Comparison of ENCODE assay signal across 24 cellular contexts in genomic region chr12:78891646-78892353, GRCh38. TPM values are rescaled to one million over a fixed set of nuclear protein-coding genes. Genes with fewer than 3 reads are reported as not detected.
"Had no signal": no experiment of that assay in that cellular context is flagged by ENCODE, and none has a peak within 500 bp of the region (broad histone marks: within the 10 kb centered on the region; RNA-seq: fewer than 3 reads in every experiment).

No MANE protein-coding gene starts in this region.

- H3K36me3 Mint-ChIP-seq: activated naive CD4-positive, alpha-beta T cell treated with anti-CD3 and anti-CD28 coated beads, Interleukin-2, amount 50 U/mL, for 72 hours; naive thymus-derived CD4-positive, alpha-beta T cell; neural progenitor cell; stimulated activated effector memory CD8-positive, alpha-beta T cell treated with anti-CD3 and anti-CD28 coated beads, Interleukin-12 subunit alpha, Interleukin-12 subunit beta, amount 100 ng/mL, for 72 hours had no signal

- H3K4me3 Mint-ChIP-seq: activated CD4-positive, alpha-beta T cell treated with anti-CD3 and anti-CD28 coated beads, Interleukin-2, amount 10 ng/mL, durations not matched to agents 24 days and 14 days; activated CD8-positive, alpha-beta T cell treated with anti-CD3 and anti-CD28 coated beads for 36 hours; activated T-helper 17 cell treated with anti-CD3 and anti-CD28 coated beads, Interleukin-2, amount 50 U/mL, for 72 hours; naive thymus-derived CD4-positive, alpha-beta T cell; neural progenitor cell; stimulated activated effector memory CD8-positive, alpha-beta T cell treated with anti-CD3 and anti-CD28 coated beads, Interleukin-12 subunit alpha, Interleukin-12 subunit beta, amount 100 ng/mL, for 72 hours had no signal

- H3K4me1 ChIP-seq: foreskin keratinocyte, left ventricle myocardium inferior, neural progenitor cell, right lobe of liver, stomach, transverse colon had no signal

- H3K9me3 ChIP-seq: left ventricle myocardium inferior, right lobe of liver, stomach, transverse colon had no signal

- DNase-seq: activated CD4-positive, alpha-beta T cell treated with anti-CD3 and anti-CD28 coated beads, Interleukin-2, amount 10 ng/mL, durations not matched to agents 24 days and 14 days; activated CD8-positive, alpha-beta T cell treated with anti-CD3 and anti-CD28 coated beads for 36 hours; aorta; brain microvascular endothelial cell; caudate nucleus; dermis blood vessel endothelial cell; effector CD8-positive, alpha-beta T cell; foreskin keratinocyte; hippocampal formation; kidney glomerular epithelial cell; left ventricle myocardium inferior; naive thymus-derived CD4-positive, alpha-beta T cell; posterior cingulate gyrus; right lobe of liver; stimulated activated CD4-positive, alpha-beta T cell treated with anti-CD3 and anti-CD28 coated beads, Interleukin-2, amount 100 ng/mL, for 24 hours; stomach; transverse colon had no signal

- H3K9ac ChIP-seq: neural progenitor cell had no signal

- ATAC-seq: activated CD4-positive, CD25-positive, alpha-beta regulatory T cell treated with anti-CD3 and anti-CD28 coated beads, Interleukin-2, amount 50 U/mL, for 24 hours; activated CD8-positive, alpha-beta T cell treated with anti-CD3 and anti-CD28 coated beads for 36 hours; activated naive CD4-positive, alpha-beta T cell treated with anti-CD3 and anti-CD28 coated beads, Interleukin-2, amount 50 U/mL, for 72 hours; activated T-helper 17 cell treated with anti-CD3 and anti-CD28 coated beads, Interleukin-2, amount 50 U/mL, for 72 hours; foreskin keratinocyte; naive thymus-derived CD4-positive, alpha-beta T cell; right lobe of liver; stimulated activated effector memory CD8-positive, alpha-beta T cell treated with anti-CD3 and anti-CD28 coated beads, Interleukin-12 subunit alpha, Interleukin-12 subunit beta, amount 100 ng/mL, for 72 hours had no signal

- H3K4me2 ChIP-seq: neural progenitor cell had no signal

- H3K27me3 ChIP-seq: brain microvascular endothelial cell, foreskin keratinocyte, neural progenitor cell, right lobe of liver, stomach, transverse colon had no signal

- FAIRE-seq: urothelium cell line had no signal

- H3K4me1 Mint-ChIP-seq: activated CD4-positive, alpha-beta T cell treated with anti-CD3 and anti-CD28 coated beads, Interleukin-2, amount 10 ng/mL, durations not matched to agents 24 days and 14 days; activated T-helper 17 cell treated with anti-CD3 and anti-CD28 coated beads, Interleukin-2, amount 50 U/mL, for 72 hours; naive thymus-derived CD4-positive, alpha-beta T cell; neural progenitor cell; stimulated activated effector memory CD8-positive, alpha-beta T cell treated with anti-CD3 and anti-CD28 coated beads, Interleukin-12 subunit alpha, Interleukin-12 subunit beta, amount 100 ng/mL, for 72 hours had no signal

- H3K27me3 Mint-ChIP-seq: activated CD4-positive, alpha-beta T cell treated with anti-CD3 and anti-CD28 coated beads, Interleukin-2, amount 10 ng/mL, durations not matched to agents 24 days and 14 days; activated CD8-positive, alpha-beta T cell treated with anti-CD3 and anti-CD28 coated beads for 36 hours; activated T-helper 17 cell treated with anti-CD3 and anti-CD28 coated beads, Interleukin-2, amount 50 U/mL, for 72 hours; naive thymus-derived CD4-positive, alpha-beta T cell had no signal

- H3K27ac Mint-ChIP-seq: activated CD4-positive, alpha-beta T cell treated with anti-CD3 and anti-CD28 coated beads, Interleukin-2, amount 10 ng/mL, durations not matched to agents 24 days and 14 days; activated CD8-positive, alpha-beta T cell treated with anti-CD3 and anti-CD28 coated beads for 36 hours; activated naive CD4-positive, alpha-beta T cell treated with anti-CD3 and anti-CD28 coated beads, Interleukin-2, amount 50 U/mL, for 72 hours; activated T-helper 17 cell treated with anti-CD3 and anti-CD28 coated beads, Interleukin-2, amount 50 U/mL, for 72 hours; naive thymus-derived CD4-positive, alpha-beta T cell; neural progenitor cell; stimulated activated effector memory CD8-positive, alpha-beta T cell treated with anti-CD3 and anti-CD28 coated beads, Interleukin-12 subunit alpha, Interleukin-12 subunit beta, amount 100 ng/mL, for 72 hours had no signal

- H3K9me3 Mint-ChIP-seq: activated CD4-positive, alpha-beta T cell treated with anti-CD3 and anti-CD28 coated beads, Interleukin-2, amount 10 ng/mL, durations not matched to agents 24 days and 14 days; activated CD8-positive, alpha-beta T cell treated with anti-CD3 and anti-CD28 coated beads for 36 hours; neural progenitor cell had no signal

- H2AFZ ChIP-seq: neural progenitor cell had no signal

- H3K36me3 ChIP-seq: brain microvascular endothelial cell, left ventricle myocardium inferior, neural progenitor cell, right lobe of liver, stomach, transverse colon had no signal

- H3K27ac ChIP-seq: brain microvascular endothelial cell, foreskin keratinocyte, left ventricle myocardium inferior, neural progenitor cell, right lobe of liver, skin epidermis, stomach, transverse colon had no signal

- H3K4me3 ChIP-seq: left ventricle myocardium inferior, neural progenitor cell, right lobe of liver, skin epidermis, stomach, transverse colon had no signal

RNA-seq across cellular contexts. Expression of gene SYT1, which starts 27.2 kb away (rescaled TPM):
- total RNA-seq: activated CD4-positive, alpha-beta T cell treated with anti-CD3 and anti-CD28 coated beads, Interleukin-2, amount 10 ng/mL, durations not matched to agents 24 days and 14 days; activated CD8-positive, alpha-beta T cell treated with anti-CD3 and anti-CD28 coated beads for 36 hours; activated naive CD4-positive, alpha-beta T cell treated with anti-CD3 and anti-CD28 coated beads, Interleukin-2, amount 50 U/mL, for 72 hours; activated T-helper 17 cell treated with anti-CD3 and anti-CD28 coated beads, Interleukin-2, amount 50 U/mL, for 72 hours had no signal
- polyA plus RNA-seq: naive thymus-derived CD4-positive, alpha-beta T cell had no signal
